ENCODE assay signal across 1 cellular context in the genomic region with DNA sequence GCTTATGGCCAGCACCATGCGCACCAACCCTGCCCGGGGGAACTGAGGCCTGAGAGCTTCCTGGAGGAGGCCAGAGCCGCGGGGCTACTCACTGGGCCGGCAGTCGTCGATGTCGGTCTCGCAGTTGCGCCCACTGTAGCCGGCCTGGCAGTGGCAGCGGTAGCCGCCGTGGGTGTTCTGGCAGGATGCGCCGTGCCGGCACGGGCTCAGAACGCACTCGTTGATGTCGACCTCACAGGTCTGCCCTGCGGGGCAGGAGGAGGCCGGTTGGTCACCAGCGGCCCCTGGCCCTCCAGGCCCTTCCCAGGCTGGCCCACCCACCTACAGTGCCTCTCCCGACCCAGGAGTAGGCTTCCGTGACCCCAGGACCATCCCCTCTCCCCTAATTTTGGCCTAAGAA.
TF ChIP-seq lines count a peak whose summit lies in the region.

No MANE protein-coding gene starts in this region.

TF ChIP-seq in K562, 482 proteins besides CTCF, POLR2A, EP300 and RAD21:
- no peak for TF ChIP-seq SREBF2 (CRISPR knock-in tag; IDR thresholded peaks at IDR 0.05)
- no peak for TF ChIP-seq PHF8 (IDR thresholded peaks at IDR 0.05; ENCODE audit: borderline replicate concordance, low read length)
- no peak for TF ChIP-seq RAD51 (IDR thresholded peaks at IDR 0.05; ENCODE audit: borderline replicate concordance, low read depth)
- no peak for TF ChIP-seq HDAC3 (IDR thresholded peaks at IDR 0.05; ENCODE audit: borderline replicate concordance, partially characterized antibody)
- TF ChIP-seq BRD9 (IDR thresholded peaks at IDR 0.05; ENCODE audit: low read depth, partially characterized antibody): no peak
